8 cellular contexts compared by ENCODE assay signal in the genomic region with DNA sequence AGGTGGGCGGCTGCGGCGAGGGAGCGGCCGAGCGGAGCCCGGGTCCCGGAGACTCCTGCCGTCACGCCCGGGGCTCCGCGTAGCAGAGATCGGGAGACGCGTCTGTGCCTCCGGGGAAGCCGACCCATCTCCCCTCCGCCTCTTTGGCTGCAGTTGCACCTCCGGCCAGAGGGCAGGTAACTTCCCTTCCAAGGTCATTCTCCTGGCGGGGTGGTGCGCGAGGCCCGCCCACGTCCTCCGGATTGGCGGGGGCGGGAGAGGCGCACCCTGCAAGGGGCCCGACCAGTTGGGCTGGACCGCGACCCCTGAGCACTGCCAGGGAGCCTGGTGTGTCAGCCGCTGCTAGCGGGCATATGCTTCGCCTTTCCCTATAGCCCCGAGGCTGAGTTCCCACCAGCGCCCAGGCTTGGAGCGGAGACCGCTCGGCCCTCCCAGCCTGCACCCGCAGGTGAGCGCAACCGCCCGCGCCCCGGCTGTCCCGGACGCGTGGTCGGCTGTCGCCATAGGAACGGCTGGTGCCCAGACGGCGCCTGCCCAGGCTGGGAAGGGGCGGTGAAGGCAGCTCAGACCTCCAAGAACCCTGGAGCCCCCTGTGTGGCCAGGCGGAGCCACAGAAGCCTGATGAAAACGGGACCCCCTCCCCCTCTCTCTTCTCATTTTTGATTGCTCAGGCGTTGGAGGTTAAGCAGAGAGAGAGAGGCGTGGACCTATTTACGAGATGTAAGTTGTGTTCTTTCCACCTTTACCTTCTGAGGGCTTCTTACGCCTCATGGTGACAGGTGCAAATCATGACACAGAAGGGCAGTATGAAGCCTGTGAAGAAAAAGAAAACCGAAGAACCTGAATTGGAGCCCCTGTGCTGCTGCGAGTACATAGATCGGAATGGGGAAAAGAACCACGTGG. TPM values are rescaled to one million over a fixed set of nuclear protein-coding genes. Genes with fewer than 3 reads are reported as not detected.
DNase-seq lines count a peak whose midpoint lies in the region; ATAC-seq, FAIRE-seq and TF ChIP-seq lines count a peak whose summit lies in the region.

No MANE protein-coding gene starts in this region.

- H3K27ac Mint-ChIP-seq in activated T-cell treated with anti-CD3 and anti-CD28 coated beads, Interleukin-2, amount 50 U/mL, for 24 hours = no peak overlapping the region

- no peak for FAIRE-seq in A549 (lab: Jason Lieb, UNC)

- H3K4me3 Mint-ChIP-seq in activated T-cell treated with anti-CD3 and anti-CD28 coated beads, Interleukin-2, amount 50 U/mL, for 24 hours = peak overlapping the region; percentile 63

- TF ChIP-seq RAD21 in A549 (conservative IDR thresholded peaks at IDR 0.05 in 1 of 2, IDR thresholded peaks at IDR 0.05 in 1 of 2) = no peak

- no peaks in the 10 kb centered on the region for H3K79me2 ChIP-seq in osteoblast (ENCODE audit: insufficient read depth, low read length)

- no peaks in the 10 kb centered on the region for H4K20me1 ChIP-seq in osteoblast (ENCODE audit: insufficient read depth, low read length)

- intact Hi-C loops in posterior vena cava (cut with DNase I) = loop anchor here in 1 of 2 donors (5.0 kb wide), 1 partner anchor 1341 kb away; no protein-coding TSS in a partner anchor

- H3K4me1 Mint-ChIP-seq in activated T-cell treated with anti-CD3 and anti-CD28 coated beads, Interleukin-2, amount 50 U/mL, for 24 hours (ENCODE audit: low read depth) = peaks cover 15% of the 10 kb centered on the region

- H3K4me2 ChIP-seq in A549 (peak overlapping the region; percentile 98), osteoblast (ENCODE audit: insufficient read depth, low read length) (peak overlapping the region; percentile 89)

- peak overlapping the region; percentile 62 to 87 for H3K27ac ChIP-seq in A549
- no peak overlapping the region for H3K27ac ChIP-seq in osteoblast (ENCODE audit: low read depth, low read length)

- CTCF ChIA-PET in A549 (lab: Yijun Ruan, JAX) = no interaction called here

- peak overlapping the region; percentile 70 for H2AFZ ChIP-seq in osteoblast (ENCODE audit: low read length)

- 22% methylated on average over 29 of the region's 65 CpGs for whole genome bisulfite sequencing in A549 (ENCODE audit: missing lambda C conversion rate)

- H3K27me3 Mint-ChIP-seq in activated T-cell treated with anti-CD3 and anti-CD28 coated beads, Interleukin-2, amount 50 U/mL, for 24 hours = peaks cover 23% of the 10 kb centered on the region

- TF ChIP-seq CTCF in A549 (IDR thresholded peaks at IDR 0.05) (no peak), fibroblast of the aortic adventitia (IDR thresholded peaks at IDR 0.05; ENCODE audit: insufficient read depth, low read length) (no peak), osteoblast (IDR thresholded peaks at IDR 0.05; ENCODE audit: extremely low read depth, low read depth, low read length) (no peak)

- POLR2A ChIA-PET in A549 (lab: Yijun Ruan, JAX) = no interaction called here

- H3K4me1 ChIP-seq in A549 (peaks cover 7% of the 10 kb centered on the region; the same call in 2 of the 3 replicates), osteoblast (ENCODE audit: insufficient read depth, low read length) (peaks cover 8% of the 10 kb centered on the region)

- peaks cover 40% of the 10 kb centered on the region for H3K27me3 ChIP-seq in osteoblast (ENCODE audit: insufficient read depth, low read length)

- no peaks in the 10 kb centered on the region for H3K36me3 Mint-ChIP-seq in activated T-cell treated with anti-CD3 and anti-CD28 coated beads, Interleukin-2, amount 50 U/mL, for 24 hours (ENCODE audit: low read depth)

- no peak for TF ChIP-seq EP300 in A549 (IDR thresholded peaks at IDR 0.05)

- no peaks in the 10 kb centered on the region for H3K9me3 Mint-ChIP-seq in activated T-cell treated with anti-CD3 and anti-CD28 coated beads, Interleukin-2, amount 50 U/mL, for 24 hours

- H3K36me3 ChIP-seq in osteoblast (ENCODE audit: insufficient read depth, low read length) = no peaks in the 10 kb centered on the region

- H3K9me3 ChIP-seq in A549 (no peaks in the 10 kb centered on the region), osteoblast (ENCODE audit: low read depth, low read length) (no peaks in the 10 kb centered on the region)

- DNase-seq in A549 (ENCODE audit: low read depth in 1 of 2, low spot score in 1 of 2) (peak; percentile 18 to 32), NCI-H510A treated with DMSO at 0.1 percent for 48 hours (lab: John Stamatoyannopoulos, UW) (peak; percentile 22), fibroblast of the aortic adventitia (ENCODE audit: low read depth) (no peak), osteoblast (ENCODE audit: insufficient read length, low spot score, missing footprints) (peak; percentile 85), posterior vena cava (ENCODE audit: low spot score) (no peak)
- peak; percentile 68 for DNase-seq in activated T-cell treated with anti-CD3 and anti-CD28 coated beads, Interleukin-2, amount 50 U/mL, for 24 hours

- no peak for TF ChIP-seq POLR2A in A549 (IDR thresholded peaks at IDR 0.05; ENCODE audit: low read length)

- H3K4me3 ChIP-seq in A549 (peak overlapping the region; percentile 78), fibroblast of the aortic adventitia (ENCODE audit: low read depth, low read length) (peak overlapping the region; percentile 80), osteoblast (ENCODE audit: insufficient read depth, low read length) (peak overlapping the region; percentile 75)

- ATAC-seq in A549 (peak; percentile 73 to 75), GM18519 (IDR thresholded peaks at IDR 0.05; ENCODE audit: low FRiP score, unreplicated experiment) (peak; percentile 34), HG02981 (IDR thresholded peaks at IDR 0.05; ENCODE audit: unreplicated experiment) (peak; percentile 43)

TF ChIP-seq in A549, 52 proteins besides CTCF, POLR2A, EP300 and RAD21:
- TF ChIP-seq HOXB13 (CRISPR knock-in tag; IDR thresholded peaks at IDR 0.05; ENCODE audit: low read depth) = no peak
- TF ChIP-seq, protein P1, sequence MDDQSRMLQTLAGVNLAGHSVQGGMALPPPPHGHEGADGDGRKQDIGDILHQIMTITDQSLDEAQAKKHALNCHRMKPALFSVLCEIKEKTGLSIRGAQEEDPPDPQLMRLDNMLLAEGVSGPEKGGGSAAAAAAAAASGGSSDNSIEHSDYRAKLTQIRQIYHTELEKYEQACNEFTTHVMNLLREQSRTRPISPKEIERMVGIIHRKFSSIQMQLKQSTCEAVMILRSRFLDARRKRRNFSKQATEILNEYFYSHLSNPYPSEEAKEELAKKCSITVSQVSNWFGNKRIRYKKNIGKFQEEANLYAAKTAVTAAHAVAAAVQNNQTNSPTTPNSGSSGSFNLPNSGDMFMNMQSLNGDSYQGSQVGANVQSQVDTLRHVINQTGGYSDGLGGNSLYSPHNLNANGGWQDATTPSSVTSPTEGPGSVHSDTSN (IDR thresholded peaks at IDR 0.05) = no peak
- TF ChIP-seq, protein P2, sequence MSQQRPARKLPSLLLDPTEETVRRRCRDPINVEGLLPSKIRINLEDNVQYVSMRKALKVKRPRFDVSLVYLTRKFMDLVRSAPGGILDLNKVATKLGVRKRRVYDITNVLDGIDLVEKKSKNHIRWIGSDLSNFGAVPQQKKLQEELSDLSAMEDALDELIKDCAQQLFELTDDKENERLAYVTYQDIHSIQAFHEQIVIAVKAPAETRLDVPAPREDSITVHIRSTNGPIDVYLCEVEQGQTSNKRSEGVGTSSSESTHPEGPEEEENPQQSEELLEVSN (IDR thresholded peaks at IDR 0.05; ENCODE audit: borderline replicate concordance, low read depth) = 0 out of 2 replicates have a peak, but pooled peaks have one; percentile 40

RNA-seq across cellular contexts. Expression of a gene that starts 0.5 kb away (rescaled TPM):
- polyA plus RNA-seq in A549 (2011; rRNA removed) = 4.0 and 5.8 TPM in 2 replicates
- 1.5 and 1.9 TPM in 2 replicates for polyA plus RNA-seq in A549 (2012; cell fraction: cytosol; rRNA removed)
- polyA plus RNA-seq in A549 (2012; cell fraction: nucleus; rRNA removed) = 2.5 and 4.1 TPM in 2 replicates
- 2.8 to 3.6 TPM (median 3.1 TPM) in 3 replicates for polyA plus RNA-seq in A549 (2017; fragmentation: RNase III; extraction: RNeasy Plus Mini Kit Qiagen cat#74134 plus additional on column Dnase treatment)
- 7.2 and 7.4 TPM in 2 replicates for polyA minus RNA-seq in A549 (2011; rRNA and poly(A)+ RNA removed)
- total RNA-seq in fibroblast of the aortic adventitia (ENCODE audit: low replicate concordance) = 3.3 and 7.0 TPM in 2 replicates
- total RNA-seq in osteoblast = 0.88 and 1.1 TPM in 2 replicates
- total RNA-seq in posterior vena cava = 1 to 10 TPM in 1 of 2 donors, under 1 TPM in 1; 0.93 to 2.3 TPM

Comparison
In these comparisons a context has a peak if more than half of its experiments do, and no peak if none do; other contexts are left out.
1. DNase-seq: peak in A549 (2 of 2), NCI-H510A treated with DMSO at 0.1 percent for 48 hours (single experiment), activated T-cell treated with anti-CD3 and anti-CD28 coated beads, Interleukin-2, amount 50 U/mL, for 24 hours (single experiment) and osteoblast (single experiment); none in fibroblast of the aortic adventitia (single experiment) and posterior vena cava (single experiment).
2. Peak in every context shown above with its lines, with median percentiles within 50 percentile points of each other: ATAC-seq and H3K4me3 ChIP-seq.